ENCODE assay signal across 8 cellular contexts in genomic region chr6:2875840-2876207, GRCh38. TPM values are rescaled to one million over a fixed set of nuclear protein-coding genes. Genes with fewer than 3 reads are reported as not detected.
DNase-seq lines count a peak whose midpoint lies in the region.

No MANE protein-coding gene starts in this region.

- peak overlapping the region; percentile 89 for H3K9ac ChIP-seq in mesendoderm (ENCODE audit: low read length)

- peak overlapping the region; percentile 51 for H3K4me2 ChIP-seq in mesendoderm (ENCODE audit: low read length)

- peak overlapping the region; percentile 71 for H3K27ac ChIP-seq in mesendoderm (ENCODE audit: low read depth, low read length)
- peak overlapping the region; percentile 90 for H3K27ac ChIP-seq in thymus (ENCODE audit: low read depth)

- peak overlapping the region; percentile 97 for H3K18ac ChIP-seq in mesendoderm (ENCODE audit: low read length)

- no peak overlapping the region for H2BK5ac ChIP-seq in mesendoderm (ENCODE audit: low read length)

- H3K27ac Mint-ChIP-seq in activated CD4-positive, alpha-beta T cell treated with anti-CD3 and anti-CD28 coated beads, Interleukin-2, amount 10 ng/mL, durations not matched to agents 24 days and 14 days, result peak overlapping the region; percentile 86

- H3K36me3 ChIP-seq in mesendoderm (ENCODE audit: control insufficient read depth, insufficient read depth, low read length) (no peaks in the 10 kb centered on the region), thymus (ENCODE audit: control insufficient read depth, insufficient read depth) (no peaks in the 10 kb centered on the region)

- intact Hi-C loops in activated CD4-positive, alpha-beta T cell treated with anti-CD3 and anti-CD28 coated beads, Interleukin-2, amount 10 ng/mL, durations not matched to agents 24 days and 14 days (cut with micrococcal nuclease), result loop anchor here (1.0 kb wide), 2 partner anchors 15 to 19 kb away; no protein-coding TSS in a partner anchor

- H3K4me3 Mint-ChIP-seq in activated CD4-positive, alpha-beta T cell treated with anti-CD3 and anti-CD28 coated beads, Interleukin-2, amount 10 ng/mL, durations not matched to agents 24 days and 14 days, result peak overlapping the region; percentile 80

- H2BK15ac ChIP-seq in mesendoderm (replicated peaks; ENCODE audit: low read depth), result no peak overlapping the region

- H3K27me3 Mint-ChIP-seq in activated CD4-positive, alpha-beta T cell treated with anti-CD3 and anti-CD28 coated beads, Interleukin-2, amount 10 ng/mL, durations not matched to agents 24 days and 14 days, result no peaks in the 10 kb centered on the region

- H4K5ac ChIP-seq in mesendoderm (ENCODE audit: low read length), result no peak overlapping the region

- H3K4me1 ChIP-seq in mesendoderm (ENCODE audit: control insufficient read depth, low read depth, low read length) (peaks cover 16% of the 10 kb centered on the region), thymus (ENCODE audit: control insufficient read depth, insufficient read depth, low read length) (peaks cover 9% of the 10 kb centered on the region)

- peaks cover 71% of the 10 kb centered on the region for H3K4me1 Mint-ChIP-seq in activated CD4-positive, alpha-beta T cell treated with anti-CD3 and anti-CD28 coated beads, Interleukin-2, amount 10 ng/mL, durations not matched to agents 24 days and 14 days

- H3K9me3 Mint-ChIP-seq in activated CD4-positive, alpha-beta T cell treated with anti-CD3 and anti-CD28 coated beads, Interleukin-2, amount 10 ng/mL, durations not matched to agents 24 days and 14 days, result peaks cover 4% of the 10 kb centered on the region

- H3K9me3 ChIP-seq in thymus (ENCODE audit: control insufficient read depth), result no peaks in the 10 kb centered on the region

- peak overlapping the region; percentile 98 for H4K8ac ChIP-seq in mesendoderm (ENCODE audit: low read depth, low read length)

- H3K56ac ChIP-seq in mesendoderm (ENCODE audit: low read length), result peak overlapping the region; percentile 95

- H3K36me3 Mint-ChIP-seq in activated CD4-positive, alpha-beta T cell treated with anti-CD3 and anti-CD28 coated beads, Interleukin-2, amount 10 ng/mL, durations not matched to agents 24 days and 14 days (ENCODE audit: low read depth), result peaks cover 7% of the 10 kb centered on the region

- DNase-seq in NCI-H2171 (lab: John Stamatoyannopoulos, UW), result peak; percentile 15
- DNase-seq in NCI-H2171 treated with DMSO at 0.1 percent for 48 hours (lab: John Stamatoyannopoulos, UW), result no peak
- DNase-seq in activated CD4-positive, alpha-beta T cell treated with anti-CD3 and anti-CD28 coated beads, Interleukin-2, amount 10 ng/mL, durations not matched to agents 24 days and 14 days, result peak; percentile 85
- peak; percentile 40 for DNase-seq in effector CD8-positive, alpha-beta T cell (lab: John Stamatoyannopoulos, UW)
- peak; percentile 63 for DNase-seq in mesendoderm
- no peak for DNase-seq in retina
- DNase-seq in LoVo (ENCODE audit: low spot score), result no peak

- H3K23ac ChIP-seq in mesendoderm (ENCODE audit: low read length), result no peak overlapping the region

- H2AK5ac ChIP-seq in mesendoderm (ENCODE audit: low read length), result no peak overlapping the region

- H3K79me1 ChIP-seq in mesendoderm (ENCODE audit: low read length), result no peaks in the 10 kb centered on the region

- no CpG with 5 or more reads among the region's 32 CpGs for WGBS in mesendoderm (ENCODE audit: extremely low coverage, insufficient coverage, low lambda C conversion rate)
- under 1% methylated on average over 32 of the region's 32 CpGs for WGBS in thymus

- no peaks in the 10 kb centered on the region for H3K79me2 ChIP-seq in mesendoderm (ENCODE audit: control insufficient read depth, insufficient read depth, low read length)

- H3K4me3 ChIP-seq in mesendoderm (ENCODE audit: low read length) (peak overlapping the region; percentile 73), thymus (ENCODE audit: low read length) (peak overlapping the region; percentile 68)

- H3K27me3 ChIP-seq in mesendoderm (ENCODE audit: insufficient read depth, low read length, poor library complexity) (no peaks in the 10 kb centered on the region), thymus (ENCODE audit: control insufficient read depth, insufficient read depth) (no peaks in the 10 kb centered on the region)

- H3K4ac ChIP-seq in mesendoderm (ENCODE audit: low read depth, low read length), result peak overlapping the region; percentile 76

- H2BK120ac ChIP-seq in mesendoderm (ENCODE audit: low read depth, low read length), result peak overlapping the region; percentile 83

RNA-seq across cellular contexts. Expression of gene SERPINB9, which starts 27.3 kb away (rescaled TPM):
- total RNA-seq in activated CD4-positive, alpha-beta T cell treated with anti-CD3 and anti-CD28 coated beads, Interleukin-2, amount 10 ng/mL, durations not matched to agents 24 days and 14 days, result 81.3 and 83.8 TPM in 2 replicates
- polyA plus RNA-seq in mesendoderm (2013, experiment 1 of 2), result 281 TPM
- 280 TPM for polyA plus RNA-seq in mesendoderm (2013, experiment 2 of 2)
- polyA plus RNA-seq in thymus, result 29.5 TPM

RNA-seq across cellular contexts. Expression of gene SERPINB1, which starts 34.2 kb away (rescaled TPM):
- 76.1 and 79.9 TPM in 2 replicates for total RNA-seq in activated CD4-positive, alpha-beta T cell treated with anti-CD3 and anti-CD28 coated beads, Interleukin-2, amount 10 ng/mL, durations not matched to agents 24 days and 14 days
- 13.7 TPM for polyA plus RNA-seq in mesendoderm (2013, experiment 1 of 2)
- 12.7 TPM for polyA plus RNA-seq in mesendoderm (2013, experiment 2 of 2)
- 120 TPM for polyA plus RNA-seq in thymus

Comparison
In these comparisons a context has a peak if more than half of its experiments do, and no peak if none do; other contexts are left out.
1. DNase-seq: peak in NCI-H2171 (single experiment), activated CD4-positive, alpha-beta T cell treated with anti-CD3 and anti-CD28 coated beads, Interleukin-2, amount 10 ng/mL, durations not matched to agents 24 days and 14 days (single experiment), effector CD8-positive, alpha-beta T cell (single experiment) and mesendoderm (single experiment); none in NCI-H2171 treated with DMSO at 0.1 percent for 48 hours (single experiment), retina (single experiment) and LoVo (single experiment).